Comparison of ENCODE assay signal across 8 cellular contexts in genomic region chr17:36486204-36487194, GRCh38. TPM values are rescaled to one million over a fixed set of nuclear protein-coding genes. Genes with fewer than 3 reads are reported as not detected.
A peak's percentile ranks its signal among the peaks of the same experiment; 100 is the strongest.
DNase-seq lines count a peak whose midpoint lies in the region; ATAC-seq and TF ChIP-seq lines count a peak whose summit lies in the region.

Gene ZNHIT3, plus strand, starts transcription at chr17:36486681. Its CDS starts 19 bp downstream, at chr17:36486700.

- H3K27me3 Mint-ChIP-seq in activated T-helper 2 cell treated with anti-CD3 and anti-CD28 coated beads, Interferon-gamma antibody, Interleukin-2, Interleukin-4, amounts not matched to agents 10 μg/mL and 5 μg/mL and 100 μg/mL, durations not matched to agents 14 hours and 24 hours and 36 hours (ENCODE audit: low read depth), result peaks cover 10% of the 10 kb centered on the region
- H3K27me3 Mint-ChIP-seq in natural killer cell treated with Interleukin-12 subunit alpha and Interleukin-12 subunit beta and Interleukin-15 and Interleukin-18, amount 100 ng/mL, for 72 hours, result peaks cover 10 to 12% of the 10 kb centered on the region in 2 donors

- peaks cover 28% of the 10 kb centered on the region for H3K36me3 Mint-ChIP-seq in activated T-helper 2 cell treated with anti-CD3 and anti-CD28 coated beads, Interferon-gamma antibody, Interleukin-2, Interleukin-4, amounts not matched to agents 10 μg/mL and 5 μg/mL and 100 μg/mL, durations not matched to agents 14 hours and 24 hours and 36 hours (ENCODE audit: low read depth)
- peaks cover 9% of the 10 kb centered on the region for H3K36me3 Mint-ChIP-seq in natural killer cell treated with Interleukin-12 subunit alpha and Interleukin-12 subunit beta and Interleukin-15 and Interleukin-18, amount 100 ng/mL, for 72 hours

- H3K9ac ChIP-seq in Loucy (ENCODE audit: low read depth, low read length, poor library complexity, severe bottlenecking), result peak within 1 kb of the TSS; percentile 83

- H3K79me2 ChIP-seq in Loucy (ENCODE audit: insufficient read depth, low read length), result peaks cover 50% of the 10 kb centered on the region

- ATAC-seq in RWPE2 (ENCODE audit: low read depth), result peak; percentile 85
- ATAC-seq in natural killer cell treated with Interleukin-12 subunit alpha and Interleukin-12 subunit beta and Interleukin-15 and Interleukin-18, amount 100 ng/mL, for 72 hours, result peak; percentile 96 to 97

- no peak for TF ChIP-seq CTCF in Loucy (conservative IDR thresholded peaks at IDR 0.05; ENCODE audit: low read length)
- no peak for TF ChIP-seq CTCF in RWPE2 (IDR thresholded peaks at IDR 0.05; ENCODE audit: poor library complexity, severe bottlenecking)
- TF ChIP-seq CTCF in fibroblast of pulmonary artery (IDR thresholded peaks at IDR 0.05; ENCODE audit: low read length, missing control alignments), result no peak

- peak within 1 kb of the TSS; percentile 99 for H3K4me3 Mint-ChIP-seq in activated T-helper 2 cell treated with anti-CD3 and anti-CD28 coated beads, Interferon-gamma antibody, Interleukin-2, Interleukin-4, amounts not matched to agents 10 μg/mL and 5 μg/mL and 100 μg/mL, durations not matched to agents 14 hours and 24 hours and 36 hours (ENCODE audit: low read depth)
- H3K4me3 Mint-ChIP-seq in natural killer cell treated with Interleukin-12 subunit alpha and Interleukin-12 subunit beta and Interleukin-15 and Interleukin-18, amount 100 ng/mL, for 72 hours, result peak within 1 kb of the TSS; percentile 94

- H3K9me2 ChIP-seq in Loucy (replicated peaks; ENCODE audit: low read depth, low read length), result no peaks in the 10 kb centered on the region

- no peaks in the 10 kb centered on the region for H3K9me3 ChIP-seq in Loucy (ENCODE audit: insufficient read depth, low read depth, low read length)
- H3K9me3 ChIP-seq in RWPE2 (ENCODE audit: severe bottlenecking), result no peaks in the 10 kb centered on the region

- peak within 1 kb of the TSS; percentile 69 for H3K4me3 ChIP-seq in H7 (ENCODE audit: insufficient read depth, low read depth, low read length)
- H3K4me3 ChIP-seq in Loucy (ENCODE audit: low read length, poor library complexity, severe bottlenecking), result peak within 1 kb of the TSS; percentile 92
- H3K4me3 ChIP-seq in RWPE2 (ENCODE audit: severe bottlenecking), result peak within 1 kb of the TSS; percentile 52
- H3K4me3 ChIP-seq in fibroblast of pulmonary artery (replicated peaks; ENCODE audit: low read depth, low read length), result peak within 1 kb of the TSS; percentile 89

- peak within 1 kb of the TSS; percentile 99 for H3K27ac Mint-ChIP-seq in activated T-helper 2 cell treated with anti-CD3 and anti-CD28 coated beads, Interferon-gamma antibody, Interleukin-2, Interleukin-4, amounts not matched to agents 10 μg/mL and 5 μg/mL and 100 μg/mL, durations not matched to agents 14 hours and 24 hours and 36 hours
- peak within 1 kb of the TSS; percentile 85 to 92 for H3K27ac Mint-ChIP-seq in natural killer cell treated with Interleukin-12 subunit alpha and Interleukin-12 subunit beta and Interleukin-15 and Interleukin-18, amount 100 ng/mL, for 72 hours

- H3K27ac ChIP-seq in RWPE2 (ENCODE audit: poor library complexity, severe bottlenecking), result peak within 1 kb of the TSS; percentile 50

- H3K4me2 ChIP-seq in Loucy (ENCODE audit: low read depth, low read length, poor library complexity, severe bottlenecking), result peak within 1 kb of the TSS; percentile 92

- peak; percentile 95 for DNase-seq in EL
- DNase-seq in H7, result peak; percentile 95
- DNase-seq in RWPE2 (ENCODE audit: low spot score), result peak; percentile 90
- peak; percentile 90 for DNase-seq in activated T-helper 2 cell treated with anti-CD3 and anti-CD28 coated beads, Interferon-gamma antibody, Interleukin-2, Interleukin-4, amounts not matched to agents 10 μg/mL and 5 μg/mL and 100 μg/mL, durations not matched to agents 14 hours and 24 hours and 36 hours (ENCODE audit: low spot score)
- DNase-seq in fibroblast of pulmonary artery (ENCODE audit: low read depth), result peak; percentile 96
- DNase-seq in natural killer cell treated with Interleukin-12 subunit alpha and Interleukin-12 subunit beta and Interleukin-15 and Interleukin-18, amount 100 ng/mL, for 72 hours (ENCODE audit: low spot score), result peak; percentile 91
- peak; percentile 87 for DNase-seq in stimulated activated naive CD4-positive, alpha-beta T cell treated with Interleukin-2 at 50 U/mL for 16 hours (lab: John Stamatoyannopoulos, UW)

- H3K27me3 ChIP-seq in H7 (ENCODE audit: control insufficient read depth, insufficient read depth, low read length) (peaks cover 21% of the 10 kb centered on the region), Loucy (ENCODE audit: insufficient read depth, low read length, poor library complexity, severe bottlenecking) (no peaks in the 10 kb centered on the region), RWPE2 (ENCODE audit: insufficient read depth, poor library complexity, severe bottlenecking) (peaks cover 11% of the 10 kb centered on the region)

- H3F3A ChIP-seq in Loucy (ENCODE audit: low read depth), result no peaks in the 10 kb centered on the region

- H4K20me1 ChIP-seq in Loucy (ENCODE audit: insufficient read depth, low read length, poor library complexity, severe bottlenecking), result peaks cover 36% of the 10 kb centered on the region

- peaks cover 33% of the 10 kb centered on the region for H3K4me1 Mint-ChIP-seq in activated T-helper 2 cell treated with anti-CD3 and anti-CD28 coated beads, Interferon-gamma antibody, Interleukin-2, Interleukin-4, amounts not matched to agents 10 μg/mL and 5 μg/mL and 100 μg/mL, durations not matched to agents 14 hours and 24 hours and 36 hours (ENCODE audit: low read depth)
- peaks cover 38% of the 10 kb centered on the region in 2 donors for H3K4me1 Mint-ChIP-seq in natural killer cell treated with Interleukin-12 subunit alpha and Interleukin-12 subunit beta and Interleukin-15 and Interleukin-18, amount 100 ng/mL, for 72 hours (ENCODE audit: low read depth in 2 of 2)

- H3K36me3 ChIP-seq in H7 (replicated peaks; ENCODE audit: control insufficient read depth, insufficient read depth, low read length), result no peaks in the 10 kb centered on the region; the same call in 1 of the 2 replicates
- H3K36me3 ChIP-seq in Loucy (ENCODE audit: insufficient read depth, low read length), result peaks cover 3% of the 10 kb centered on the region
- peaks cover 17% of the 10 kb centered on the region; the same call in 1 of the 2 replicates for H3K36me3 ChIP-seq in RWPE2 (ENCODE audit: low read depth)

- no peaks in the 10 kb centered on the region for H3K9me3 Mint-ChIP-seq in activated T-helper 2 cell treated with anti-CD3 and anti-CD28 coated beads, Interferon-gamma antibody, Interleukin-2, Interleukin-4, amounts not matched to agents 10 μg/mL and 5 μg/mL and 100 μg/mL, durations not matched to agents 14 hours and 24 hours and 36 hours
- no peaks in the 10 kb centered on the region for H3K9me3 Mint-ChIP-seq in natural killer cell treated with Interleukin-12 subunit alpha and Interleukin-12 subunit beta and Interleukin-15 and Interleukin-18, amount 100 ng/mL, for 72 hours

- intact Hi-C loops in activated T-helper 2 cell treated with anti-CD3 and anti-CD28 coated beads, Interferon-gamma antibody, Interleukin-2, Interleukin-4, amounts not matched to agents 10 μg/mL and 5 μg/mL and 100 μg/mL, durations not matched to agents 14 hours and 24 hours and 36 hours (cut with micrococcal nuclease), result loop anchor here (1.0 kb wide), 1 partner anchor 48 kb away; the partner anchor contains the start of genes MYO19 and PIGW

- peaks cover 22% of the 10 kb centered on the region for H3K4me1 ChIP-seq in Loucy (ENCODE audit: insufficient read depth, low read length, poor library complexity, severe bottlenecking)
- H3K4me1 ChIP-seq in RWPE2 (ENCODE audit: insufficient read depth, poor library complexity, severe bottlenecking), result peaks cover 6% of the 10 kb centered on the region

- peak within 1 kb of the TSS; percentile 90 for H2AFZ ChIP-seq in Loucy (ENCODE audit: low read length)

RNA-seq across cellular contexts. Expression of gene ZNHIT3, which starts in this region (rescaled TPM):
- total RNA-seq in H7 (2014; rRNA removed; shearing (Covaris generic)), result 81.8 and 85.4 TPM in 2 replicates
- 46.8 and 48.2 TPM in 2 replicates for total RNA-seq in activated T-helper 2 cell treated with anti-CD3 and anti-CD28 coated beads, Interferon-gamma antibody, Interleukin-2, Interleukin-4, amounts not matched to agents 10 μg/mL and 5 μg/mL and 100 μg/mL, durations not matched to agents 14 hours and 24 hours and 36 hours
- 10 to 100 TPM; 36.8 to 38.1 TPM for total RNA-seq in natural killer cell treated with Interleukin-12 subunit alpha and Interleukin-12 subunit beta and Interleukin-15 and Interleukin-18, amount 100 ng/mL, for 72 hours

Comparison
In these comparisons a context has a peak if more than half of its experiments do, and no peak if none do; other contexts are left out.
1. Peak in every context shown above with its lines: DNase-seq, ATAC-seq, H3K4me3 ChIP-seq and H3K27ac ChIP-seq.